In genomic region chr3:30578479-30578878, GRCh38 we compare ENCODE assay signal across 10 cellular contexts. TPM values are rescaled to one million over a fixed set of nuclear protein-coding genes. Genes with fewer than 3 reads are reported as not detected.
DNase-seq lines count a peak whose midpoint lies in the region; ATAC-seq and TF ChIP-seq lines count a peak whose summit lies in the region.
"Had no signal": no experiment of that assay in that cellular context is flagged by ENCODE, and none has a peak within 500 bp of the region (broad histone marks: within the 10 kb centered on the region; RNA-seq: fewer than 3 reads in every experiment).

No MANE protein-coding gene starts in this region.

- H3K27ac Mint-ChIP-seq in HFFc6: peak overlapping the region; percentile 88

- no peaks in the 10 kb centered on the region for H3K9me3 ChIP-seq in adrenal gland (replicated peaks in 1 of 3)

- intact Hi-C loops in adrenal gland (cut with DNase I): no loop called here

- H3K36me3 Mint-ChIP-seq in HFFc6 (ENCODE audit: low read depth): no peaks in the 10 kb centered on the region

- ATAC-seq in HG03442 (IDR thresholded peaks at IDR 0.05; ENCODE audit: unreplicated experiment): no peak

- TF ChIP-seq CTCF in AG04449 (IDR thresholded peaks at IDR 0.05; ENCODE audit: insufficient read depth, low read length, missing control alignments): no peak
- TF ChIP-seq CTCF in HFFc6 (IDR thresholded peaks at IDR 0.05): no peak
- TF ChIP-seq CTCF in adrenal gland (IDR thresholded peaks at IDR 0.05): no peak

- H3K4me1 Mint-ChIP-seq in HFFc6 (ENCODE audit: low read depth): peaks cover 28% of the 10 kb centered on the region

- peak; percentile 76 for DNase-seq in AG04449 (ENCODE audit: low read depth, low spot score)
- peak; percentile 91 for DNase-seq in HFFc6
- DNase-seq in adrenal gland: peak in 6 of 7 donors; percentile 25 to 54 (median 35)
- peak; percentile 51 for DNase-seq in left kidney (ENCODE audit: low read depth, low spot score)
- DNase-seq in central memory CD4-positive, alpha-beta T cell: no peak
- DNase-seq in RKO (ENCODE audit: low spot score): no peak
- DNase-seq in stimulated activated CD4-positive, alpha-beta T cell treated with anti-CD3 and anti-CD28 coated beads, Interleukin-4, amount 100 ng/mL, for 24 hours: no peak
- DNase-seq: GF-D8 had no signal

- 68 to 83% (median 80%) methylated on average over 4 of the region's 4 CpGs for WGBS in adrenal gland, 4 donors

- no peaks in the 10 kb centered on the region for H3K27me3 ChIP-seq in adrenal gland

- no peak overlapping the region for H3K27ac ChIP-seq in adrenal gland
- H3K27ac ChIP-seq: PC-9 had no signal

- no peaks in the 10 kb centered on the region for H3K4me1 ChIP-seq in adrenal gland (replicated peaks in 1 of 2)

- peak overlapping the region; percentile 50 for H3K4me3 Mint-ChIP-seq in HFFc6

- no peak overlapping the region for H3K4me3 ChIP-seq in AG04449 (ENCODE audit: low read depth, low read length)
- H3K4me3 ChIP-seq in adrenal gland: no peak overlapping the region
- H3K4me3 ChIP-seq: PC-9 had no signal

- CTCF ChIA-PET in AG04449 (lab: Yijun Ruan, JAX): interaction anchor here (1.6 kb wide), 1 partner anchor 12 kb away, joined by 4 read pairs; no protein-coding TSS in a partner anchor

- H3K9me3 Mint-ChIP-seq in HFFc6: no peaks in the 10 kb centered on the region

- POLR2A ChIA-PET in AG04449 (lab: Yijun Ruan, JAX): no interaction called here

- H3K36me3 ChIP-seq in adrenal gland (replicated peaks in 1 of 2): no peaks in the 10 kb centered on the region

- peaks cover 1% of the 10 kb centered on the region; the same call in 1 of the 2 replicates for H3K27me3 Mint-ChIP-seq in HFFc6 (ENCODE audit: insufficient read depth)

- no peak for TF ChIP-seq POLR2A in adrenal gland (IDR thresholded peaks at IDR 0.05)

RNA-seq across cellular contexts. Expression of gene TGFBR2, which starts 27.9 kb away (rescaled TPM):
- 100 to 1,000 TPM in 4 of 6 experiments, 10 to 100 TPM in 2; 78.5 to 135 (median 118) TPM for total RNA-seq in HFFc6 (2021; fragmentation: NEBNext Ultra II Directional; extraction: Animal tissue kit (Norgen Biotek cat#: 25700))
- 100 to 1,000 TPM; 142 to 296 (median 178) TPM for total RNA-seq in adrenal gland
- 100 to 1,000 TPM in 1 of 3 donors, 10 to 100 TPM in 2; 19.1 to 128 (median 20.8) TPM for polyA plus RNA-seq in adrenal gland

Comparison
In these comparisons a context has a peak if more than half of its experiments do, and no peak if none do; other contexts are left out.
1. DNase-seq: peak in AG04449 (single experiment), HFFc6 (single experiment), adrenal gland (6 of 7) and left kidney (single experiment); none in central memory CD4-positive, alpha-beta T cell (single experiment), RKO (single experiment) and stimulated activated CD4-positive, alpha-beta T cell treated with anti-CD3 and anti-CD28 coated beads, Interleukin-4, amount 100 ng/mL, for 24 hours (single experiment).